14 cellular contexts compared by ENCODE assay signal in the genomic region with DNA sequence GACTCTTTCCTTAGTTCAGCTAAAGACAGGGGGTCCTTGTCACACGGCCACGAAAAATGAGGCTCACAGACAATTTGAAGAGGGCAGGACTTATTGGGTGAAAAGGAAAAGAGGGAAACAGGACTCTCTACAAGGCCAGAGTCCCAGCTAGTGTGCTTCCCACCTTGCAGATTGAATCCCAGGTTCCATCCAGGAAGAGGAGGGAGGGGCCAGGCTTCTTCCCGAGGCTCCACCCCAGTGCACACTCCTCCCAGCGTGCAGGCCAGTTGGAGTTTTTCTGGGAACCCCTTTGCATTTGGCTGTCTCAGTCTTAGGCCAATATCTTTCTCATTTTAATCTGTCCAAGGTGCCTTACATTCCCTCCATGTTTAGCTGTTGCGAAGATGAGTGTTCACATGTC.
"Had no signal": no experiment of that assay in that cellular context is flagged by ENCODE, and none has a peak within 500 bp of the region (broad histone marks: within the 10 kb centered on the region; RNA-seq: fewer than 3 reads in every experiment).

No MANE protein-coding gene starts in this region.

- H3K27me3 Mint-ChIP-seq: T-helper 17 cell had no signal

- H3K27ac ChIP-seq: adrenal gland, gastroesophageal sphincter, neural progenitor cell, right atrium auricular region, thyroid gland, vagina had no signal

- DNase-seq: activated CD4-positive, alpha-beta T cell treated with anti-CD3 and anti-CD28 coated beads, Interleukin-2, amount 50 U/mL, for 1 hour; activated naive CD4-positive, alpha-beta T cell treated with anti-CD3 and anti-CD28 coated beads, Interleukin-2, amount 50 U/mL, for 16 hours; adrenal gland; body of pancreas; kidney; left ventricle myocardium superior; posterior cingulate gyrus; T-helper 17 cell; thyroid gland had no signal

- H2AFZ ChIP-seq: neural progenitor cell had no signal

- H3K4me1 ChIP-seq: adrenal gland, neural progenitor cell, thyroid gland had no signal

- H3K27ac Mint-ChIP-seq: neural progenitor cell; stimulated activated effector memory CD8-positive, alpha-beta T cell treated with anti-CD3 and anti-CD28 coated beads, Interleukin-12 subunit alpha, Interleukin-12 subunit beta, amount 100 ng/mL, for 72 hours; T-helper 17 cell had no signal

- H3K9me3 ChIP-seq: adrenal gland, body of pancreas, gastroesophageal sphincter, thyroid gland, vagina had no signal

- H3K4me2 ChIP-seq: neural progenitor cell had no signal

- H3K9me3 Mint-ChIP-seq: neural progenitor cell; stimulated activated effector memory CD8-positive, alpha-beta T cell treated with anti-CD3 and anti-CD28 coated beads, Interleukin-12 subunit alpha, Interleukin-12 subunit beta, amount 100 ng/mL, for 72 hours had no signal

- H3K4me1 Mint-ChIP-seq: neural progenitor cell had no signal

- H3K36me3 ChIP-seq: neural progenitor cell had no signal

- H3K4me3 Mint-ChIP-seq: neural progenitor cell; stimulated activated effector memory CD8-positive, alpha-beta T cell treated with anti-CD3 and anti-CD28 coated beads, Interleukin-12 subunit alpha, Interleukin-12 subunit beta, amount 100 ng/mL, for 72 hours; T-helper 17 cell had no signal

- H3K27me3 ChIP-seq: adrenal gland, body of pancreas, gastroesophageal sphincter, neural progenitor cell, right atrium auricular region, thyroid gland, vagina had no signal

- H3K4me3 ChIP-seq: adrenal gland, body of pancreas, gastroesophageal sphincter, neural progenitor cell, right atrium auricular region, thyroid gland, vagina had no signal

- H3K9ac ChIP-seq: neural progenitor cell had no signal

- ATAC-seq: left ventricle myocardium superior; stimulated activated effector memory CD8-positive, alpha-beta T cell treated with anti-CD3 and anti-CD28 coated beads, Interleukin-12 subunit alpha, Interleukin-12 subunit beta, amount 100 ng/mL, for 72 hours; T-helper 17 cell had no signal
